17 cellular contexts compared by ENCODE assay signal in the genomic region with DNA sequence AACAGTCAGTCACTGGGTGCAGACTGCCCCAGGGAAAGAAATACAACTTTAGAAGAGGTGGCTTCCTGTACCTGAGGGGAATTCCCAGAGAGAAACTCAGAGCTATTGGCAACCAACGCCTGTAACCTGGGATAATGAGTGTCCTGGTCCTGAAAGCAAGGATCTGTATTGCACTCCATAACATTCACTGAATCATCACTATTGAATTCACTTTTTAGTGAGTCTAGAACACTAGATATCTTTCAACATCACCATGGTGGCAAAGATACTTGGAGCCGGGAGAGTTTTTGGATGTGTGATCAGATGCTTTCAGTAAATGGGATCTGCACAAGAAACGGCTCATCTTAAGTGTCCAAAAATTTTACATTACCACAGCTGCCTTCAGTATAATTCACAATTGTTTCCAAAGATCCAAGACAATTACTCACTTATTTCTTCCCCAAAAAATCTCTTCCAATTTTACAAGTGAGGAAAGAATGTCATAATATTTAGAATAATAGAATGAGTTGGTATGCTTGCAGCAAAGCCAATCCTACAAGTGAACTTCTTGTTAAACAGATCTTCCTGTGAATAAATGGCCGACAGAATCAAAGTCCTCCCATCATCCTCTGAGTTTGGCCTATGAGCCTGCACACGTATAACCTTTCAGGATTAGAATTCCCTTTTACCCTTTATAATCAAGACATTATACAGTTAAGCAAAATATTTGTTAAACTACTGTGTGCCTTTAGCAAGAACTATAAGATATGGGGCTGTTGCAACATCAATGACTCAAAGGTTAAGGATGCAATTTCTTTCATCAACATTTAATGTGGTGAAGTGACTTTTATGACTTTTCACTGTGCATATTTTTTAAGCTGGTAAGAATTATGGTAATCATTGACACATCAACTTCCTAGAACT.
DNase-seq lines count a peak whose midpoint lies in the region; ATAC-seq and TF ChIP-seq lines count a peak whose summit lies in the region.
"Had no signal": no experiment of that assay in that cellular context is flagged by ENCODE, and none has a peak within 500 bp of the region (broad histone marks: within the 10 kb centered on the region; RNA-seq: fewer than 3 reads in every experiment).

No MANE protein-coding gene starts in this region.

- H3K27ac ChIP-seq in mammary epithelial cell (ENCODE audit: insufficient read depth, low read depth, low read length) (peak overlapping the region; percentile 92), left lung (no peak overlapping the region), tibial nerve (no peak overlapping the region)
- H3K27ac ChIP-seq: body of pancreas, C4-2B, gastroesophageal sphincter, lower lobe of right lung, suprapubic skin, VCaP had no signal

- dilution Hi-C loops in mammary epithelial cell (cut with HindIII; ENCODE audit: low sequenced_read_pairs), result no loop called here

- CTCF ChIA-PET in mammary epithelial cell (lab: Charles Lee; ENCODE audit: low non-redundant PET), result interaction anchor here (0.7 kb wide), 1 partner anchor 149 kb away, joined by 9 read pairs; no protein-coding TSS in a partner anchor

- no peaks in the 10 kb centered on the region for H4K20me1 ChIP-seq in mammary epithelial cell (ENCODE audit: insufficient read depth, low read length)

- no peak for TF ChIP-seq EP300 in tibial nerve (IDR thresholded peaks at IDR 0.05)

- no TSS peak for BruUV-seq in mammary epithelial cell (replicated peaks; lab: Mats Ljungman, UMichigan)

- H3K4me1 ChIP-seq in mammary epithelial cell (ENCODE audit: insufficient read depth, low read length), result peaks cover 29% of the 10 kb centered on the region
- no peaks in the 10 kb centered on the region for H3K4me1 ChIP-seq in left lung
- no peaks in the 10 kb centered on the region for H3K4me1 ChIP-seq in tibial nerve
- H3K4me1 ChIP-seq: body of pancreas, HAP-1, lower lobe of right lung, suprapubic skin had no signal

- H3K4me2 ChIP-seq in mammary epithelial cell (ENCODE audit: insufficient read depth, low read depth, low read length), result peak overlapping the region; percentile 69

- peak; percentile 64 for ATAC-seq in left lung
- ATAC-seq: body of pancreas, gastroesophageal sphincter, K562, lower lobe of right lung had no signal

- in situ Hi-C loops in mammary epithelial cell (cut with MboI; ENCODE audit: low sequenced_read_pairs in 2 of 2), result no loop called here

- H3K4me3 ChIP-seq in AG09309 (ENCODE audit: control insufficient read depth, low read depth, low read length), result no peak overlapping the region
- no peak overlapping the region for H3K4me3 ChIP-seq in mammary epithelial cell (replicated peaks in 1 of 3; ENCODE audit: insufficient read depth in 1 of 3, low read depth in 2 of 3, low read length in 3 of 3)
- no peak overlapping the region for H3K4me3 ChIP-seq in left lung
- H3K4me3 ChIP-seq in tibial nerve, result no peak overlapping the region
- H3K4me3 ChIP-seq: body of pancreas, gastroesophageal sphincter, HAP-1, K562, lower lobe of right lung, suprapubic skin had no signal

- H3K36me3 ChIP-seq in mammary epithelial cell (ENCODE audit: insufficient read depth, low read length) (no peaks in the 10 kb centered on the region), left lung (no peaks in the 10 kb centered on the region), tibial nerve (no peaks in the 10 kb centered on the region)
- H3K36me3 ChIP-seq: gastroesophageal sphincter, HAP-1, lower lobe of right lung, suprapubic skin had no signal

- H3K27me3 ChIP-seq in mammary epithelial cell (ENCODE audit: insufficient read depth, low read length) (no peaks in the 10 kb centered on the region), left lung (no peaks in the 10 kb centered on the region), tibial nerve (no peaks in the 10 kb centered on the region)
- H3K27me3 ChIP-seq: body of pancreas, gastroesophageal sphincter, suprapubic skin had no signal

- H3K9me3 ChIP-seq in mammary epithelial cell (replicated peaks; ENCODE audit: insufficient read depth, low read length), result peaks cover 12% of the 10 kb centered on the region
- peaks cover 0 to 22% of the 10 kb centered on the region in 2 donors for H3K9me3 ChIP-seq in left lung
- H3K9me3 ChIP-seq in tibial nerve, result peaks cover 0 to 18% (median 0%) of the 10 kb centered on the region in 4 donors
- H3K9me3 ChIP-seq: HAP-1, suprapubic skin had no signal

- TF ChIP-seq POLR2A in tibial nerve (IDR thresholded peaks at IDR 0.05), result no peak

- DNase-seq in AG09309 (ENCODE audit: low read depth) (peak; percentile 89), LHCN-M2 (ENCODE audit: low read depth) (peak; percentile 89), mammary epithelial cell (peak; percentile 93), left lung (no peak), hepatic stellate cell (ENCODE audit: low spot score) (no peak), mucosa of gallbladder (ENCODE audit: low spot score) (no peak), tibial nerve (ENCODE audit: low spot score in 2 of 2) (no peak), activated gamma-delta T cell treated with Interleukin-2 at 50 U/mL for 16 hours (no peak)
- DNase-seq: activated T-cell treated with anti-CD3 and anti-CD28 coated beads for 4 hours, body of pancreas, lower lobe of right lung had no signal

- H2AFZ ChIP-seq in mammary epithelial cell (ENCODE audit: low read depth, low read length), result peak overlapping the region; percentile 74

- no peaks in the 10 kb centered on the region for H3K79me2 ChIP-seq in mammary epithelial cell (ENCODE audit: insufficient read depth, low read length)

- H3K9ac ChIP-seq in mammary epithelial cell (ENCODE audit: insufficient read depth, low read length), result no peak overlapping the region

- intact Hi-C loops in mammary epithelial cell (cut with micrococcal nuclease), result loop anchor here (5.0 kb wide), 1 partner anchor 148 kb away; no protein-coding TSS in a partner anchor
- intact Hi-C loops in left lung (cut with DNase I), result no loop called here

- no peak for TF ChIP-seq CTCF in AG09309 (IDR thresholded peaks at IDR 0.05; ENCODE audit: control insufficient read depth, insufficient read depth, low read depth, low read length, missing control alignments)
- TF ChIP-seq CTCF in mammary epithelial cell (conservative IDR thresholded peaks at IDR 0.05 in 1 of 2, IDR thresholded peaks at IDR 0.05 in 1 of 2; ENCODE audit: extremely low read depth in 1 of 2, insufficient read depth in 1 of 2, low read depth in 1 of 2, low read length in 2 of 2), result no peak
- no peak for TF ChIP-seq CTCF in left lung (IDR thresholded peaks at IDR 0.05)
- no peak for TF ChIP-seq CTCF in tibial nerve (IDR thresholded peaks at IDR 0.05)

- WGBS in mammary epithelial cell (ENCODE audit: low coverage, missing lambda C conversion rate), result 1% methylated on average over 5 of the region's 5 CpGs
- 56 to 64% methylated on average over 5 of the region's 5 CpGs for WGBS in tibial nerve, 2 donors

Comparison
In these comparisons a context has a peak if more than half of its experiments do, and no peak if none do; other contexts are left out.
1. DNase-seq: peak in AG09309 (single experiment), LHCN-M2 (single experiment) and mammary epithelial cell (single experiment); none in left lung (0 of 2), hepatic stellate cell (single experiment), mucosa of gallbladder (single experiment), tibial nerve (0 of 2) and activated gamma-delta T cell treated with Interleukin-2 at 50 U/mL for 16 hours (single experiment).